7 cellular contexts compared by ENCODE assay signal in the genomic region with DNA sequence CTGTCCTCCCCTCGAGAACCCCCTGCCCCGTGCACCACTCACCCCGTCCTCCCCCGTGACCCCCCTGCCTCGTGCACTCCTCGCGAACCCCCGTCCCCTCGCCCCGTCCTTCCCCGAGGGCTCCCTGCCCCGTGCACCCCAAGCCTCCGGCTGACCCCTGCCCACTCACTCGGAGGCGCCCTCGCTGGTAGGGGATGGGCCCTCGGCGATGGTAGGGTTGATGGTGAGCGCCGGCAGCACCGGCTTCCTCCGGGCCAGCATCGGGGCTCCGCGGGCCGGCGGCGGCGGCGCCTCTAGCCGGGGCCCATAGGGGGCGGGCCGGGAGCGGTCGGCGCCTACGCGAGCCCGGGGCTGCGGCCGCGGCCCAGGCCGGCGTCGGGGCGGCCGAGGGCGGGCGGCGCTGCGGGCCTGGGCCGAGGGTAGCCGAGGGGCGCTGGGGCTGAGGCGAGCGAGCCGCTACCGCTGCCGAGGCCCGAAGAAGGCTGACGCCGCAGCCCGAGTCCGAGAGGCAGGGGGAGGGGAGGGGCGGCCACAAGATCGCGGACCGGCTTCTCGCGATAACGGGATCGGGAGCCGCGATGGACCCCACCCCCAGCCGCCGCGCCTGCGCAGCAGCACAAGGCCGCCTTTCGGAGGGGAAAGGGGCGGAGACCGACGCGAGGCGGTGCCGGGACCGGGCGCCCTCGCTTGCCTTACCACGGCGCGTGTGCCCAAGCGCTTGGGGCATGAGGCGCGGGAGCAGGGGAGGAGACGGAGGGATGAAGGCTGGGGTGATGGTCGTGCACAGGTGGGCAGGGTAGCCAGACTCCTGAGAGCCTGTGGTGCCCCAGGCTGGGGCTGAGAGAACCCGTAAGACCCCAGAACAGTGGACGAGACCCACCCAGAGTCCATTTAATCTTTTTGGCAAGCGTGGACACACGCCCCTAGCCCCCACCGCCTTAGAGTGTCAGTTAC. TPM values are rescaled to one million over a fixed set of nuclear protein-coding genes. Genes with fewer than 3 reads are reported as not detected.
DNase-seq lines count a peak whose midpoint lies in the region; ATAC-seq and TF ChIP-seq lines count a peak whose summit lies in the region.

A gene (minus strand): TSS at position 508 of the 954 bp plus-strand sequence. CDS start 247 bp downstream, at position 261.

- H3K4me1 ChIP-seq in iPS DF 6.9 (ENCODE audit: control insufficient read depth, insufficient read depth, low read length) (0 out of 2 replicates have a peak, but pooled peaks cover 2% of the 10 kb centered on the region), gastrocnemius medialis (peaks cover 8 to 17% of the 10 kb centered on the region in 2 donors)

- peaks cover 8% of the 10 kb centered on the region for H3K36me3 Mint-ChIP-seq in brain

- peak; percentile 45 to 73 for TF ChIP-seq POLR2A in gastrocnemius medialis (IDR thresholded peaks at IDR 0.05)

- H3K4me3 Mint-ChIP-seq in brain = peak within 1 kb of the TSS; percentile 93 to 99 (median 96)

- H3K27me3 ChIP-seq in iPS DF 6.9 (ENCODE audit: control insufficient read depth, insufficient read depth, low read length) (no peaks in the 10 kb centered on the region), gastrocnemius medialis (no peaks in the 10 kb centered on the region)

- in situ Hi-C loops in gastrocnemius medialis (cut with MboI; ENCODE audit: low sequenced_read_pairs in 4 of 4) = no loop called here

- no peak for TF ChIP-seq CTCF in brain (conservative IDR thresholded peaks at IDR 0.05)
- TF ChIP-seq CTCF in gastrocnemius medialis (IDR thresholded peaks at IDR 0.05 in 4 of 5, conservative IDR thresholded peaks at IDR 0.05 in 1 of 5) = peak in 3 of 5 experiments; percentile 5 to 33 (median 9)

- peaks cover 0 to 3% (median 0%) of the 10 kb centered on the region in 5 experiments for H3K9me3 Mint-ChIP-seq in brain

- ATAC-seq in GM18502 (IDR thresholded peaks at IDR 0.05; ENCODE audit: poor library complexity, unreplicated experiment) (peak; percentile 80), HG02973 (IDR thresholded peaks at IDR 0.05; ENCODE audit: unreplicated experiment) (peak; percentile 76), gastrocnemius medialis (peak; percentile 95 to 97)

- H3K4me1 Mint-ChIP-seq in brain = peaks cover 31% of the 10 kb centered on the region

- H3K27me3 Mint-ChIP-seq in brain = peaks cover 7% of the 10 kb centered on the region

- H3K27ac Mint-ChIP-seq in brain = peak within 1 kb of the TSS; percentile 95 to 99 (median 98)

- H3K27ac ChIP-seq in iPS DF 6.9 (ENCODE audit: low read length) (no peak within 1 kb of the TSS), gastrocnemius medialis (peak within 1 kb of the TSS; percentile 77 to 86 (median 82))

- intact Hi-C loops in gastrocnemius medialis (cut with DNase I; ENCODE audit: low total_unique reads) = loop anchor here (1.0 to 5.0 kb wide), 5 partner anchors 58 to 139 kb away; a partner anchor contains a TSS

- H3K9me3 ChIP-seq in iPS DF 6.9 (ENCODE audit: control insufficient read depth, insufficient read depth, low read length) (no peaks in the 10 kb centered on the region), gastrocnemius medialis (no peaks in the 10 kb centered on the region)

- H3K36me3 ChIP-seq in iPS DF 6.9 (ENCODE audit: control insufficient read depth, insufficient read depth, low read length) = no peaks in the 10 kb centered on the region
- H3K36me3 ChIP-seq in gastrocnemius medialis = no peaks in the 10 kb centered on the region

- WGBS in iPS DF 6.9 (ENCODE audit: insufficient coverage, insufficient read length) = no CpG with 5 or more reads among the region's 102 CpGs

- peak within 1 kb of the TSS; percentile 68 for H3K4me3 ChIP-seq in iPS DF 6.9 (ENCODE audit: low read length)
- H3K4me3 ChIP-seq in gastrocnemius medialis = peak within 1 kb of the TSS; percentile 78 to 98 (median 90)

- DNase-seq in NCI-H2107 treated with DMSO at 0.1 percent for 48 hours (lab: John Stamatoyannopoulos, UW; ENCODE audit: unreplicated experiment) (peak; percentile 50), UCSD-AML1 (lab: John Stamatoyannopoulos, UW; ENCODE audit: unreplicated experiment) (peak; percentile 94), iPS DF 6.9 (ENCODE audit: low read depth, low spot score) (peak; percentile 78), gastrocnemius medialis (peak; percentile 90 to 92)

RNA-seq across cellular contexts. Expression of the gene that starts here (rescaled TPM):
- polyA plus RNA-seq in brain (ENCODE audit: insufficient read depth, low read depth, low replicate concordance) = 266 TPM
- 100 to 1,000 TPM; 101 to 207 (median 138) TPM for total RNA-seq in gastrocnemius medialis

Comparison
In these comparisons a context has a peak if more than half of its experiments do, and no peak if none do; other contexts are left out.
1. CTCF ChIP-seq: peak in gastrocnemius medialis (3 of 5); none in brain (0 of 2).
2. Peak in every context shown above with its lines, with median percentiles within 50 percentile points of each other: ATAC-seq and DNase-seq.